In genomic region chr15:32683906-32684584, GRCh38 we compare ENCODE assay signal across 1 cellular context.
TF ChIP-seq lines count a peak whose summit lies in the region.

No MANE protein-coding gene starts in this region.

TF ChIP-seq in SK-N-SH, 30 proteins besides CTCF, POLR2A, EP300 and RAD21 (continued from another document):
- TF ChIP-seq REST (IDR thresholded peaks at IDR 0.05; ENCODE audit: low read depth, low read length) (0 out of 2 replicates have a peak, but pooled peaks have one; percentile 33), YY1 (IDR thresholded peaks at IDR 0.05; ENCODE audit: low read depth) (no peak), FOSL2 (IDR thresholded peaks at IDR 0.05; ENCODE audit: borderline replicate concordance, low read depth) (peak; percentile 24; the same call in 1 of the 2 replicates), MAX (IDR thresholded peaks at IDR 0.05; ENCODE audit: low read depth) (peak; percentile 80), RXRA (IDR thresholded peaks at IDR 0.05; ENCODE audit: borderline replicate concordance, low read depth) (peak; percentile 76; the same call in 1 of the 2 replicates), TEAD4 (IDR thresholded peaks at IDR 0.05; ENCODE audit: borderline replicate concordance, insufficient read depth) (peak; percentile 22; the same call in 1 of the 2 replicates)
